ENCODE assay signal across 1 cellular context in the genomic region with DNA sequence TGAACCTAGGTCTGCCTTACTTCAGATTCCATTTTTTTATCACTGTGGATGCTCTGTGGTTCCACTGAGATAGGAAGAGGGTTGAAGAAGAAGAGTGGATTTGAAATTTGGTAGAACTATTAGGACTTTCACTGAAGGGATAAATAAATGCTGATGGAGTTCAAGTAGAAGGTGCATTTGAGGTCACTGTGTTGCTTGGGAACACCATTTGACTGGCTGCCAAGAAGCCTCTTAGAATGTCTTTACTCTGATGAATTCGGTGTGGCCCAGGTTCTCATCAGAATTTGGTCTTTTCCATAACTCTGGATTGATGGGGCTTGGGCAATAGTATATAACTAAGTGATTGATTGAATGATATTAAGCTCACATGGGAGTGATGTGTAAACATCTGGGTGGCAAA.
TF ChIP-seq lines count a peak whose summit lies in the region.

No MANE protein-coding gene starts in this region.

TF ChIP-seq in HepG2, 621 proteins besides CTCF, POLR2A, EP300 and RAD21 (continued from another document):
- TF ChIP-seq, protein P1, sequence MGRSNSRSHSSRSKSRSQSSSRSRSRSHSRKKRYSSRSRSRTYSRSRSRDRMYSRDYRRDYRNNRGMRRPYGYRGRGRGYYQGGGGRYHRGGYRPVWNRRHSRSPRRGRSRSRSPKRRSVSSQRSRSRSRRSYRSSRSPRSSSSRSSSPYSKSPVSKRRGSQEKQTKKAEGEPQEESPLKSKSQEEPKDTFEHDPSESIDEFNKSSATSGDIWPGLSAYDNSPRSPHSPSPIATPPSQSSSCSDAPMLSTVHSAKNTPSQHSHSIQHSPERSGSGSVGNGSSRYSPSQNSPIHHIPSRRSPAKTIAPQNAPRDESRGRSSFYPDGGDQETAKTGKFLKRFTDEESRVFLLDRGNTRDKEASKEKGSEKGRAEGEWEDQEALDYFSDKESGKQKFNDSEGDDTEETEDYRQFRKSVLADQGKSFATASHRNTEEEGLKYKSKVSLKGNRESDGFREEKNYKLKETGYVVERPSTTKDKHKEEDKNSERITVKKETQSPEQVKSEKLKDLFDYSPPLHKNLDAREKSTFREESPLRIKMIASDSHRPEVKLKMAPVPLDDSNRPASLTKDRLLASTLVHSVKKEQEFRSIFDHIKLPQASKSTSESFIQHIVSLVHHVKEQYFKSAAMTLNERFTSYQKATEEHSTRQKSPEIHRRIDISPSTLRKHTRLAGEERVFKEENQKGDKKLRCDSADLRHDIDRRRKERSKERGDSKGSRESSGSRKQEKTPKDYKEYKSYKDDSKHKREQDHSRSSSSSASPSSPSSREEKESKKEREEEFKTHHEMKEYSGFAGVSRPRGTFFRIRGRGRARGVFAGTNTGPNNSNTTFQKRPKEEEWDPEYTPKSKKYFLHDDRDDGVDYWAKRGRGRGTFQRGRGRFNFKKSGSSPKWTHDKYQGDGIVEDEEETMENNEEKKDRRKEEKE (IDR thresholded peaks at IDR 0.05), result no peak
- no peak for TF ChIP-seq NONO (IDR thresholded peaks at IDR 0.05)
- TF ChIP-seq NONO (CRISPR knock-in tag; conservative IDR thresholded peaks at IDR 0.05), result no peak
- no peak for TF ChIP-seq NCOA1 (CRISPR knock-in tag; IDR thresholded peaks at IDR 0.05)
- TF ChIP-seq ZNF768 (CRISPR knock-in tag; IDR thresholded peaks at IDR 0.05), result no peak
- no peak for TF ChIP-seq NBN (conservative IDR thresholded peaks at IDR 0.05)
- no peak for TF ChIP-seq RCOR2 (CRISPR knock-in tag; IDR thresholded peaks at IDR 0.05)
- TF ChIP-seq FLYWCH1 (CRISPR knock-in tag; IDR thresholded peaks at IDR 0.05), result no peak
- no peak for TF ChIP-seq PAWR (CRISPR knock-in tag; IDR thresholded peaks at IDR 0.05; ENCODE audit: borderline replicate concordance)
- TF ChIP-seq CENPT (CRISPR knock-in tag; IDR thresholded peaks at IDR 0.05; ENCODE audit: low read depth), result no peak
- TF ChIP-seq MED13 (CRISPR knock-in tag; IDR thresholded peaks at IDR 0.05), result no peak
- TF ChIP-seq, protein P2, sequence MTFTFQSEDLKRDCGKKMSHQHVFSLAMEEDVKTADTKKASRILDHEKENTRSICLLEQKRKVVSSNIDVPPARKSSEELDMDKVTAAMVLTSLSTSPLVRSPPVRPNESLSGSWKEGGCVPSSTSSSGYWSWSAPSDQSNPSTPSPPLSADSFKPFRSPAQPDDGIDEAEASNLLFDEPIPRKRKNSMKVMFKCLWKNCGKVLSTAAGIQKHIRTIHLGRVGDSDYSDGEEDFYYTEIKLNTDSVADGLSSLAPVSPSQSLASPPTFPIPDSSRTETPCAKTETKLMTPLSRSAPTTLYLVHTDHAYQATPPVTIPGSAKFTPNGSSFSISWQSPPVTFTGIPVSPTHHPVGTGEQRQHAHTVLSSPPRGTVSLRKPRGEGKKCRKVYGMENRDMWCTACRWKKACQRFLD (CRISPR knock-in tag; IDR thresholded peaks at IDR 0.05; ENCODE audit: borderline replicate concordance), result no peak
- TF ChIP-seq, protein P3, sequence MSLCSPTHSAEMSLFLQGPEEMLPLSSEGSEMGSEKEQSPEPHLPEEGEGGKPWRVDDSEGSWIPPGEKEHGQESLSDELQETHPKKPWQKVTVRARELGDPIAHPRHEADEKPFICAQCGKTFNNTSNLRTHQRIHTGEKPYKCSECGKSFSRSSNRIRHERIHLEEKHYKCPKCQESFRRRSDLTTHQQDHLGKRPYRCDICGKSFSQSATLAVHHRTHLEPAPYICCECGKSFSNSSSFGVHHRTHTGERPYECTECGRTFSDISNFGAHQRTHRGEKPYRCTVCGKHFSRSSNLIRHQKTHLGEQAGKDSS (CRISPR knock-in tag; IDR thresholded peaks at IDR 0.05; ENCODE audit: borderline replicate concordance, low read depth), result no peak
- TF ChIP-seq KDM5B (CRISPR knock-in tag; IDR thresholded peaks at IDR 0.05; ENCODE audit: borderline replicate concordance), result no peak
- TF ChIP-seq ZNF549 (CRISPR knock-in tag; IDR thresholded peaks at IDR 0.05), result no peak
- TF ChIP-seq, protein P4, sequence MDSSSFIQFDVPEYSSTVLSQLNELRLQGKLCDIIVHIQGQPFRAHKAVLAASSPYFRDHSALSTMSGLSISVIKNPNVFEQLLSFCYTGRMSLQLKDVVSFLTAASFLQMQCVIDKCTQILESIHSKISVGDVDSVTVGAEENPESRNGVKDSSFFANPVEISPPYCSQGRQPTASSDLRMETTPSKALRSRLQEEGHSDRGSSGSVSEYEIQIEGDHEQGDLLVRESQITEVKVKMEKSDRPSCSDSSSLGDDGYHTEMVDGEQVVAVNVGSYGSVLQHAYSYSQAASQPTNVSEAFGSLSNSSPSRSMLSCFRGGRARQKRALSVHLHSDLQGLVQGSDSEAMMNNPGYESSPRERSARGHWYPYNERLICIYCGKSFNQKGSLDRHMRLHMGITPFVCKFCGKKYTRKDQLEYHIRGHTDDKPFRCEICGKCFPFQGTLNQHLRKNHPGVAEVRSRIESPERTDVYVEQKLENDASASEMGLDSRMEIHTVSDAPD (CRISPR knock-in tag; IDR thresholded peaks at IDR 0.05), result no peak
- TF ChIP-seq, protein P5, sequence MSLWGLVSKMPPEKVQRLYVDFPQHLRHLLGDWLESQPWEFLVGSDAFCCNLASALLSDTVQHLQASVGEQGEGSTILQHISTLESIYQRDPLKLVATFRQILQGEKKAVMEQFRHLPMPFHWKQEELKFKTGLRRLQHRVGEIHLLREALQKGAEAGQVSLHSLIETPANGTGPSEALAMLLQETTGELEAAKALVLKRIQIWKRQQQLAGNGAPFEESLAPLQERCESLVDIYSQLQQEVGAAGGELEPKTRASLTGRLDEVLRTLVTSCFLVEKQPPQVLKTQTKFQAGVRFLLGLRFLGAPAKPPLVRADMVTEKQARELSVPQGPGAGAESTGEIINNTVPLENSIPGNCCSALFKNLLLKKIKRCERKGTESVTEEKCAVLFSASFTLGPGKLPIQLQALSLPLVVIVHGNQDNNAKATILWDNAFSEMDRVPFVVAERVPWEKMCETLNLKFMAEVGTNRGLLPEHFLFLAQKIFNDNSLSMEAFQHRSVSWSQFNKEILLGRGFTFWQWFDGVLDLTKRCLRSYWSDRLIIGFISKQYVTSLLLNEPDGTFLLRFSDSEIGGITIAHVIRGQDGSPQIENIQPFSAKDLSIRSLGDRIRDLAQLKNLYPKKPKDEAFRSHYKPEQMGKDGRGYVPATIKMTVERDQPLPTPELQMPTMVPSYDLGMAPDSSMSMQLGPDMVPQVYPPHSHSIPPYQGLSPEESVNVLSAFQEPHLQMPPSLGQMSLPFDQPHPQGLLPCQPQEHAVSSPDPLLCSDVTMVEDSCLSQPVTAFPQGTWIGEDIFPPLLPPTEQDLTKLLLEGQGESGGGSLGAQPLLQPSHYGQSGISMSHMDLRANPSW (CRISPR knock-in tag; IDR thresholded peaks at IDR 0.05; ENCODE audit: borderline replicate concordance), result no peak
- TF ChIP-seq, protein P6, sequence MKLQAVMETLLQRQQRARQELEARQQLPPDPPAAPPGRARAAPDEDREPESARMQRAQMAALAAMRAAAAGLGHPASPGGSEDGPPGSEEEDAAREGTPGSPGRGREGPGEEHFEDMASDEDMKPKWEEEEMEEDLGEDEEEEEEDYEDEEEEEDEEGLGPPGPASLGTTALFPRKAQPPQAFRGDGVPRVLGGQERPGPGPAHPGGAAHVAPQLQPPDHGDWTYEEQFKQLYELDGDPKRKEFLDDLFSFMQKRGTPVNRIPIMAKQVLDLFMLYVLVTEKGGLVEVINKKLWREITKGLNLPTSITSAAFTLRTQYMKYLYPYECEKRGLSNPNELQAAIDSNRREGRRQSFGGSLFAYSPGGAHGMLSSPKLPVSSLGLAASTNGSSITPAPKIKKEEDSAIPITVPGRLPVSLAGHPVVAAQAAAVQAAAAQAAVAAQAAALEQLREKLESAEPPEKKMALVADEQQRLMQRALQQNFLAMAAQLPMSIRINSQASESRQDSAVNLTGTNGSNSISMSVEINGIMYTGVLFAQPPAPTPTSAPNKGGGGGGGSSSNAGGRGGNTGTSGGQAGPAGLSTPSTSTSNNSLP (IDR thresholded peaks at IDR 0.05; ENCODE audit: low read depth, low read length), result no peak
